In the genomic region with DNA sequence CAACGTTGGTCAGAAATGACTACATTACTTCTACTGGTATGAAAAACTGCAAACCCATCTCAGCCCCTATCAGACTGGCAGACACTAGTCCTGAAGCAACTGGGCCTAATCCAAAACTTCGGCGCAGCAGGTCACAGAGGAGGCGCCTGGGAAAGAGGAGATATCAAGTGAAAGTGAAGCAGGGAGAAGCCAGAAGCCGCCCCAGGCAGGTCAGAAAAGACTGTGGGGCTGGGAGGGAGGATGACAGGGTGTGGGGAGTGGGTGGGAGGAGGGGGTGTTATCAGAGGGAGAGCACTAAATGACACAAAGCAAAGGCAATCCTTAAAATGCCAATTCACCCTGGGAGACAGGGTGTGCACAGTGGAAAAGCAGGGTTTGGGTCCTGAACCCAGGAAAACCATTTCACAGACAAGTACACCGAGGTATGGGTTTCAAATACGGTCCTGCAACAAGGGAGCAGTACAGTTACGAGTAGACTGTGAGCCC, we compare ENCODE assay signal across 8 cellular contexts. TPM values are rescaled to one million over a fixed set of nuclear protein-coding genes. Genes with fewer than 3 reads are reported as not detected.
A peak's percentile ranks its signal among the peaks of the same experiment; 100 is the strongest.
DNase-seq lines count a peak whose midpoint lies in the region; ATAC-seq and TF ChIP-seq lines count a peak whose summit lies in the region.

No MANE protein-coding gene starts in this region.

- 6 to 8% methylated on average over 8 of the region's 8 CpGs for WGBS in tibial nerve, 2 donors

- TF ChIP-seq POLR2A in tibial nerve (IDR thresholded peaks at IDR 0.05), result no peak

- H3K9me3 ChIP-seq in lower lobe of right lung, result no peaks in the 10 kb centered on the region
- H3K9me3 ChIP-seq in tibial nerve, result no peaks in the 10 kb centered on the region

- peaks cover 23% of the 10 kb centered on the region for H3K4me1 ChIP-seq in lower lobe of right lung
- peaks cover 0 to 30% (median 8%) of the 10 kb centered on the region in 4 donors for H3K4me1 ChIP-seq in tibial nerve

- TF ChIP-seq CTCF in GM12865 (IDR thresholded peaks at IDR 0.05; ENCODE audit: insufficient read depth, low read depth, low read length, missing control alignments), result no peak
- TF ChIP-seq CTCF in choroid plexus epithelial cell (conservative IDR thresholded peaks at IDR 0.05; ENCODE audit: low read depth, low read length), result no peak
- TF ChIP-seq CTCF in lower lobe of right lung (IDR thresholded peaks at IDR 0.05), result no peak
- no peak for TF ChIP-seq CTCF in tibial nerve (IDR thresholded peaks at IDR 0.05)

- peak in 1 of 2 donors; percentile 1 for ATAC-seq in lower lobe of right lung
- no peak for ATAC-seq in HG03139 (IDR thresholded peaks at IDR 0.05; ENCODE audit: unreplicated experiment)

- peaks cover 5% of the 10 kb centered on the region for H3K36me3 ChIP-seq in lower lobe of right lung
- peaks cover 0 to 4% (median 0%) of the 10 kb centered on the region in 3 donors for H3K36me3 ChIP-seq in tibial nerve

- intact Hi-C loops in lower lobe of right lung (cut with DNase I), result no loop called here

- no peak for TF ChIP-seq EP300 in tibial nerve (IDR thresholded peaks at IDR 0.05)

- peak overlapping the region; percentile 80 for H3K4me3 ChIP-seq in GM12865 (ENCODE audit: low read depth, low read length)
- peak overlapping the region; percentile 86 for H3K4me3 ChIP-seq in choroid plexus epithelial cell (ENCODE audit: low read depth, low read length)
- peak overlapping the region; percentile 89 for H3K4me3 ChIP-seq in lower lobe of right lung
- H3K4me3 ChIP-seq in tibial nerve, result peak overlapping the region; percentile 60 to 92 (median 77)

- H3K27ac ChIP-seq in lower lobe of right lung, result peak overlapping the region; percentile 85
- H3K27ac ChIP-seq in tibial nerve, result peak overlapping the region in 3 of 4 donors; percentile 83 to 86 (median 83)

- DNase-seq in GM12865 (ENCODE audit: low read depth) (peak; percentile 26), RPMI7951 (ENCODE audit: low read depth) (peak; percentile 26), choroid plexus epithelial cell (ENCODE audit: low read depth) (peak; percentile 19), lower lobe of right lung (no peak), tibial nerve (ENCODE audit: low spot score in 2 of 2) (no peak), NCI-H510A (lab: John Stamatoyannopoulos, UW) (no peak), retina (no peak)

- H3K27me3 ChIP-seq in lower lobe of right lung (ENCODE audit: low read depth) (no peaks in the 10 kb centered on the region), tibial nerve (no peaks in the 10 kb centered on the region)

RNA-seq across cellular contexts. Expression of a gene that starts 0.7 kb away (rescaled TPM):
- total RNA-seq in RPMI7951 (2014; rRNA removed; shearing (Covaris generic)), result 96.2 and 99.5 TPM in 2 replicates
- total RNA-seq in lower lobe of right lung (38.5 TPM), tibial nerve (10 to 100 TPM; 40.6 to 66.6 (median 48.1) TPM)

Comparison
In these comparisons a context has a peak if more than half of its experiments do, and no peak if none do; other contexts are left out.
1. DNase-seq: peak in GM12865 (single experiment), RPMI7951 (single experiment) and choroid plexus epithelial cell (single experiment); none in lower lobe of right lung (single experiment), tibial nerve (0 of 2), NCI-H510A (single experiment) and retina (single experiment).
2. Peak in every context shown above with its lines, with median percentiles within 50 percentile points of each other: H3K4me3 ChIP-seq.